Comparison of ENCODE assay signal across 14 cellular contexts in the genomic region with DNA sequence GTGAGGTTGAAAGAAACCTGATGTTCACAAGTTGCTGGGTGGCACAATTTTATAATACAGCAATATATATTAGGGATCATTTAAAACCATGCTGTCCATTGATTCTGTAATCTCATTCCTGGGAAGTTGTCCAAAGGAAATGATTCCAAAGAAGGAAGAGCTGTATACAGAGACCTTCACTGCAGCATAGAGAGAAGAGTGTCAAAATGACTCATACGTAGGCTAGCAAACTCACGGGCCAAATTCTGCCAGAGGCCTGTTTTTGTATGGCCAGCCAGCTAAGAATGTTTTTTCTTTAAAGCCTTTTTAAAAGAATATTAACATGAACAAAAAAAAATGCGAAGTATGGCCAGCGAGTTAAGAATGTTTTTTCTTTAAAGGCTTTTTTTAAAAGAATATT.
DNase-seq lines count a peak whose midpoint lies in the region; ATAC-seq, FAIRE-seq and TF ChIP-seq lines count a peak whose summit lies in the region.
"Had no signal": no experiment of that assay in that cellular context is flagged by ENCODE, and none has a peak within 500 bp of the region (broad histone marks: within the 10 kb centered on the region; RNA-seq: fewer than 3 reads in every experiment).

No MANE protein-coding gene starts in this region.

- H3K9me2 ChIP-seq in GM23338 (ENCODE audit: insufficient read depth), result no peaks in the 10 kb centered on the region

- H4K20me1 ChIP-seq in GM23338 (replicated peaks; ENCODE audit: insufficient read depth), result no peaks in the 10 kb centered on the region

- no TSS peak for BruUV-seq in MCF 10A (replicated peaks; lab: Mats Ljungman, UMichigan)

- H3K27me3 ChIP-seq in ACC112 (ENCODE audit: insufficient read depth, low read length) (no peaks in the 10 kb centered on the region), GM23338 (ENCODE audit: insufficient read depth) (no peaks in the 10 kb centered on the region)
- H3K27me3 ChIP-seq: Peyer's patch, upper lobe of right lung had no signal

- DNase-seq in HTR-8/SVneo (ENCODE audit: insufficient read length, low spot score) (peak; percentile 74), MCF 10A (ENCODE audit: unreplicated experiment) (peak; percentile 85), lung microvascular endothelial cell (ENCODE audit: low read depth in 2 of 2) (peak; percentile 76 to 90), NCI-H1092 treated with DMSO at 0.1 percent for 48 hours (lab: John Stamatoyannopoulos, UW) (no peak), NCI-H524 (lab: John Stamatoyannopoulos, UW) (no peak), GM23338 (ENCODE audit: low spot score) (no peak)
- DNase-seq: activated CD8-positive, alpha-beta memory T cell treated with anti-CD3 and anti-CD28 coated beads, Interleukin-2, amount 10 ng/mL, durations not matched to agents 7 days and 5 days; CD8-positive, alpha-beta T cell; cerebellar nuclear complex; stimulated activated CD4-positive, alpha-beta T cell treated with anti-CD3 and anti-CD28 coated beads, Interleukin-2, amount 100 ng/mL, for 24 hours; upper lobe of right lung had no signal

- no peaks in the 10 kb centered on the region for H3F3A ChIP-seq in GM23338 (replicated peaks; ENCODE audit: low read depth)

- POLR2A ChIA-PET in MCF 10A (lab: Yijun Ruan, JAX), result interaction anchor here (0.5 to 1.0 kb wide), 4 partner anchors 29 to 269 kb away, joined by 3 to 4 read pairs (median 4); no protein-coding TSS in a partner anchor

- H3K4me3 Mint-ChIP-seq in MCF 10A (ENCODE audit: unreplicated experiment) (no peak overlapping the region), GM23338 (no peak overlapping the region)
- H3K4me3 Mint-ChIP-seq: activated CD8-positive, alpha-beta memory T cell treated with anti-CD3 and anti-CD28 coated beads, Interleukin-2, amount 10 ng/mL, durations not matched to agents 7 days and 5 days; CD8-positive, alpha-beta T cell had no signal

- H3K4me1 ChIP-seq in ACC112 (ENCODE audit: control insufficient read depth, insufficient read depth, low read length, unreplicated experiment), result peaks cover 14% of the 10 kb centered on the region
- no peaks in the 10 kb centered on the region; the same call in 1 of the 2 replicates for H3K4me1 ChIP-seq in GM23338 (ENCODE audit: insufficient read depth)
- H3K4me1 ChIP-seq: upper lobe of right lung had no signal

- H3K27me3 Mint-ChIP-seq in MCF 10A (ENCODE audit: insufficient read depth, unreplicated experiment), result no peaks in the 10 kb centered on the region
- peaks cover 3% of the 10 kb centered on the region for H3K27me3 Mint-ChIP-seq in GM23338 (ENCODE audit: insufficient read depth, low read depth, poor library complexity)

- CTCF ChIA-PET in MCF 10A (lab: Yijun Ruan, JAX), result interaction anchor here (1.0 kb wide), 1 partner anchor 13 kb away, joined by 3 read pairs; no protein-coding TSS in a partner anchor

- H3K79me2 ChIP-seq in ACC112 (ENCODE audit: control insufficient read depth, insufficient read depth, low read length, unreplicated experiment) (no peaks in the 10 kb centered on the region), GM23338 (replicated peaks; ENCODE audit: insufficient read depth) (no peaks in the 10 kb centered on the region)

- H3K27ac Mint-ChIP-seq in MCF 10A (ENCODE audit: low read depth, unreplicated experiment) (peak overlapping the region; percentile 19), GM23338 (no peak overlapping the region)
- H3K27ac Mint-ChIP-seq: activated CD8-positive, alpha-beta memory T cell treated with anti-CD3 and anti-CD28 coated beads, Interleukin-2, amount 10 ng/mL, durations not matched to agents 7 days and 5 days; CD8-positive, alpha-beta T cell had no signal

- intact Hi-C loops in MCF 10A (cut with micrococcal nuclease), result no loop called here

- ATAC-seq in GM23338 (no peak), HG03175 (IDR thresholded peaks at IDR 0.05; ENCODE audit: unreplicated experiment) (no peak)
- ATAC-seq: activated CD8-positive, alpha-beta memory T cell treated with anti-CD3 and anti-CD28 coated beads, Interleukin-2, amount 10 ng/mL, durations not matched to agents 7 days and 5 days; CD8-positive, alpha-beta T cell; upper lobe of right lung had no signal

- H3K27ac ChIP-seq in ACC112 (ENCODE audit: low read depth, low read length) (peak overlapping the region; percentile 57), GM23338 (ENCODE audit: low read depth) (no peak overlapping the region)
- H3K27ac ChIP-seq: Peyer's patch, upper lobe of right lung had no signal

- H3K4me3 ChIP-seq in ACC112 (ENCODE audit: low read depth, low read length), result no peak overlapping the region
- no peak overlapping the region for H3K4me3 ChIP-seq in GM23338
- H3K4me3 ChIP-seq: Peyer's patch, upper lobe of right lung had no signal

- H3K9me3 Mint-ChIP-seq in MCF 10A (ENCODE audit: unreplicated experiment) (peaks cover 7% of the 10 kb centered on the region), GM23338 (peaks cover 20% of the 10 kb centered on the region; the same call in 2 of the 3 replicates)
- H3K9me3 Mint-ChIP-seq: CD8-positive, alpha-beta T cell had no signal

- H3K4me2 ChIP-seq in GM23338, result no peak overlapping the region

- H2AFZ ChIP-seq in ACC112 (ENCODE audit: low read length, unreplicated experiment), result peak overlapping the region; percentile 18
- H2AFZ ChIP-seq in GM23338, result no peak overlapping the region

- no peak for FAIRE-seq in HTR-8/SVneo (lab: Jason Lieb, UNC)

- TF ChIP-seq CTCF in MCF 10A (IDR thresholded peaks at IDR 0.05; ENCODE audit: unreplicated experiment), result no peak
- no peak for TF ChIP-seq CTCF in GM23338 (conservative IDR thresholded peaks at IDR 0.05; ENCODE audit: low read depth in 2 of 2)

- H3K4me1 Mint-ChIP-seq in MCF 10A (ENCODE audit: insufficient read depth, unreplicated experiment) (peaks cover 13% of the 10 kb centered on the region), GM23338 (peaks cover 14% of the 10 kb centered on the region)
- H3K4me1 Mint-ChIP-seq: activated CD8-positive, alpha-beta memory T cell treated with anti-CD3 and anti-CD28 coated beads, Interleukin-2, amount 10 ng/mL, durations not matched to agents 7 days and 5 days had no signal

- H3K36me3 Mint-ChIP-seq in MCF 10A (ENCODE audit: insufficient read depth, unreplicated experiment) (no peaks in the 10 kb centered on the region), GM23338 (ENCODE audit: low read depth) (peaks cover 19% of the 10 kb centered on the region; the same call in 2 of the 3 replicates)
- H3K36me3 Mint-ChIP-seq: CD8-positive, alpha-beta T cell had no signal

- H3K36me3 ChIP-seq in ACC112 (ENCODE audit: insufficient read depth, low read length) (no peaks in the 10 kb centered on the region), GM23338 (ENCODE audit: insufficient read depth) (no peaks in the 10 kb centered on the region)
- H3K36me3 ChIP-seq: Peyer's patch, upper lobe of right lung had no signal

TF ChIP-seq in GM23338, 12 proteins besides CTCF, POLR2A, EP300 and RAD21:
- TF ChIP-seq CREB1 (CRISPR knock-in tag; IDR thresholded peaks at IDR 0.05; ENCODE audit: low read depth) (no peak), STAT1 (IDR thresholded peaks at IDR 0.05; ENCODE audit: unreplicated experiment) (no peak)

Comparison
In these comparisons a context has a peak if more than half of its experiments do, and no peak if none do; other contexts are left out.
1. DNase-seq: peak in HTR-8/SVneo (single experiment), MCF 10A (single experiment) and lung microvascular endothelial cell (2 of 2); none in NCI-H1092 treated with DMSO at 0.1 percent for 48 hours (single experiment), NCI-H524 (0 of 2) and GM23338 (single experiment).